ENCODE assay signal across 19 cellular contexts in genomic region chr2:100692381-100692780, GRCh38.
A peak's percentile ranks its signal among the peaks of the same experiment; 100 is the strongest.
DNase-seq lines count a peak whose midpoint lies in the region; ATAC-seq, FAIRE-seq and TF ChIP-seq lines count a peak whose summit lies in the region.
"Had no signal": no experiment of that assay in that cellular context is flagged by ENCODE, and none has a peak within 500 bp of the region (broad histone marks: within the 10 kb centered on the region; RNA-seq: fewer than 3 reads in every experiment).

No MANE protein-coding gene starts in this region.

- dilution Hi-C loops in mammary epithelial cell (cut with HindIII; ENCODE audit: low sequenced_read_pairs): no loop called here

- H3K9ac ChIP-seq in mammary epithelial cell (ENCODE audit: insufficient read depth, low read length): no peak overlapping the region

- no peak overlapping the region for H3K4me2 ChIP-seq in mammary epithelial cell (ENCODE audit: insufficient read depth, low read depth, low read length)
- H3K4me2 ChIP-seq: A549 had no signal

- H3K9me3 ChIP-seq in mammary epithelial cell (replicated peaks; ENCODE audit: insufficient read depth, low read length) (no peaks in the 10 kb centered on the region), breast epithelium (peaks cover 8 to 28% of the 10 kb centered on the region in 2 donors), esophagus muscularis mucosa (peaks cover 0 to 22% (median 14%) of the 10 kb centered on the region in 4 donors), small intestine (ENCODE audit: control insufficient read depth, low read depth) (no peaks in the 10 kb centered on the region)

- H4K20me1 ChIP-seq in mammary epithelial cell (ENCODE audit: insufficient read depth, low read length): no peaks in the 10 kb centered on the region

- no peaks in the 10 kb centered on the region for H3K36me3 ChIP-seq in mammary epithelial cell (ENCODE audit: insufficient read depth, low read length)
- H3K36me3 ChIP-seq in breast epithelium: no peaks in the 10 kb centered on the region
- no peaks in the 10 kb centered on the region for H3K36me3 ChIP-seq in esophagus muscularis mucosa
- H3K36me3 ChIP-seq in small intestine (ENCODE audit: control insufficient read depth in 2 of 2, insufficient read depth in 2 of 2, low read length in 2 of 2): no peaks in the 10 kb centered on the region
- H3K36me3 ChIP-seq in H7 (replicated peaks; ENCODE audit: control insufficient read depth, insufficient read depth, low read length): no peaks in the 10 kb centered on the region

- DNase-seq in mammary epithelial cell (peak; percentile 1), breast epithelium (ENCODE audit: low spot score in 2 of 2) (no peak), esophagus muscularis mucosa (ENCODE audit: extremely low spot score) (peak; percentile 19), small intestine (peak; percentile 4), H7 (no peak), posterior vena cava (ENCODE audit: low spot score) (no peak), DMS53 treated with DMSO at 0.1 percent for 48 hours (lab: John Stamatoyannopoulos, UW; ENCODE audit: unreplicated experiment) (no peak)
- DNase-seq: CD8-positive, alpha-beta T cell; COR-L47; DMS153; DND-41; GF-D8; IMR-90 had no signal

- in situ Hi-C loops in mammary epithelial cell (cut with MboI; ENCODE audit: low sequenced_read_pairs in 2 of 2): no loop called here

- CTCF ChIA-PET in mammary epithelial cell (lab: Charles Lee; ENCODE audit: low non-redundant PET): no interaction called here

- no TSS peak for BruUV-seq in mammary epithelial cell (replicated peaks; lab: Mats Ljungman, UMichigan)

- H3K27me3 ChIP-seq in mammary epithelial cell (ENCODE audit: insufficient read depth, low read length) (no peaks in the 10 kb centered on the region), breast epithelium (no peaks in the 10 kb centered on the region), esophagus muscularis mucosa (no peaks in the 10 kb centered on the region), small intestine (ENCODE audit: control insufficient read depth in 2 of 2, insufficient read depth in 2 of 2, low read length in 2 of 2) (no peaks in the 10 kb centered on the region), H7 (ENCODE audit: control insufficient read depth, insufficient read depth, low read length) (no peaks in the 10 kb centered on the region)

- H3K27ac Mint-ChIP-seq in activated T-helper 17 cell treated with anti-CD3 and anti-CD28 coated beads, Interleukin-2, amount 50 U/mL, for 72 hours: no peak overlapping the region
- H3K27ac Mint-ChIP-seq: CD14-positive monocyte; CD8-positive, alpha-beta T cell had no signal

- intact Hi-C loops in mammary epithelial cell (cut with micrococcal nuclease): no loop called here
- intact Hi-C loops in breast epithelium (cut with DNase I; ENCODE audit: low total_unique reads): no loop called here
- intact Hi-C loops in esophagus muscularis mucosa (cut with DNase I): no loop called here
- intact Hi-C loops in posterior vena cava (cut with DNase I): no loop called here

- no peaks in the 10 kb centered on the region for H3K36me3 Mint-ChIP-seq in activated T-helper 17 cell treated with anti-CD3 and anti-CD28 coated beads, Interleukin-2, amount 50 U/mL, for 72 hours (ENCODE audit: low read depth)
- H3K36me3 Mint-ChIP-seq: CD14-positive monocyte had no signal

- TF ChIP-seq CTCF in mammary epithelial cell (conservative IDR thresholded peaks at IDR 0.05 in 1 of 2, IDR thresholded peaks at IDR 0.05 in 1 of 2; ENCODE audit: extremely low read depth in 1 of 2, insufficient read depth in 1 of 2, low read depth in 1 of 2, low read length in 2 of 2) (no peak), breast epithelium (IDR thresholded peaks at IDR 0.05) (no peak), esophagus muscularis mucosa (IDR thresholded peaks at IDR 0.05) (no peak)

- peaks cover 18% of the 10 kb centered on the region for H3K9me3 Mint-ChIP-seq in activated T-helper 17 cell treated with anti-CD3 and anti-CD28 coated beads, Interleukin-2, amount 50 U/mL, for 72 hours

- no peak for FAIRE-seq in small intestine (lab: Jason Lieb, UNC)
- FAIRE-seq: A549, D721Med, GM19239 had no signal

- H3K79me2 ChIP-seq in mammary epithelial cell (ENCODE audit: insufficient read depth, low read length): no peaks in the 10 kb centered on the region

- H2AFZ ChIP-seq in mammary epithelial cell (ENCODE audit: low read depth, low read length): no peak overlapping the region

- H3K4me1 ChIP-seq in mammary epithelial cell (ENCODE audit: insufficient read depth, low read length) (peaks cover 3% of the 10 kb centered on the region), breast epithelium (no peaks in the 10 kb centered on the region), esophagus muscularis mucosa (no peaks in the 10 kb centered on the region), small intestine (ENCODE audit: control insufficient read depth in 2 of 2, insufficient read depth in 1 of 2, low read depth in 1 of 2, low read length in 1 of 2) (no peaks in the 10 kb centered on the region)
- H3K4me1 ChIP-seq: A549 had no signal

- no peak overlapping the region for H3K4me3 ChIP-seq in mammary epithelial cell (replicated peaks in 1 of 3; ENCODE audit: insufficient read depth in 1 of 3, low read depth in 2 of 3, low read length in 3 of 3)
- no peak overlapping the region for H3K4me3 ChIP-seq in breast epithelium
- H3K4me3 ChIP-seq in esophagus muscularis mucosa: no peak overlapping the region
- no peak overlapping the region for H3K4me3 ChIP-seq in small intestine (ENCODE audit: low read depth in 1 of 2, low read length in 2 of 2)
- H3K4me3 ChIP-seq in H7 (ENCODE audit: insufficient read depth, low read depth, low read length): no peak overlapping the region
- H3K4me3 ChIP-seq: A549 had no signal

- H3K27ac ChIP-seq in mammary epithelial cell (ENCODE audit: insufficient read depth, low read depth, low read length) (no peak overlapping the region), breast epithelium (no peak overlapping the region), esophagus muscularis mucosa (replicated peaks in 1 of 4) (no peak overlapping the region), small intestine (ENCODE audit: low read depth in 1 of 2, low read length in 1 of 2) (no peak overlapping the region)
- H3K27ac ChIP-seq: A549 had no signal

- TF ChIP-seq EP300 in esophagus muscularis mucosa (IDR thresholded peaks at IDR 0.05): no peak

- TF ChIP-seq POLR2A in breast epithelium (IDR thresholded peaks at IDR 0.05): no peak
- no peak for TF ChIP-seq POLR2A in esophagus muscularis mucosa (IDR thresholded peaks at IDR 0.05; ENCODE audit: low read depth)

- WGBS in mammary epithelial cell (ENCODE audit: low coverage, missing lambda C conversion rate): 95% methylated on average over 5 of the region's 5 CpGs
- WGBS in esophagus muscularis mucosa: 94% methylated on average over 5 of the region's 5 CpGs
- WGBS in small intestine, 3 donors: 83 to 97% (median 94%) methylated on average over 5 of the region's 5 CpGs

- H3K4me3 Mint-ChIP-seq in activated T-helper 17 cell treated with anti-CD3 and anti-CD28 coated beads, Interleukin-2, amount 50 U/mL, for 72 hours: no peak overlapping the region
- H3K4me3 Mint-ChIP-seq: CD14-positive monocyte; CD8-positive, alpha-beta T cell had no signal

- peaks cover 3% of the 10 kb centered on the region for H3K27me3 Mint-ChIP-seq in activated T-helper 17 cell treated with anti-CD3 and anti-CD28 coated beads, Interleukin-2, amount 50 U/mL, for 72 hours

- no peaks in the 10 kb centered on the region for H3K4me1 Mint-ChIP-seq in activated T-helper 17 cell treated with anti-CD3 and anti-CD28 coated beads, Interleukin-2, amount 50 U/mL, for 72 hours
- H3K4me1 Mint-ChIP-seq: CD14-positive monocyte had no signal

- peak; percentile 45 for ATAC-seq in activated T-helper 17 cell treated with anti-CD3 and anti-CD28 coated beads, Interleukin-2, amount 50 U/mL, for 72 hours (replicated peaks)
- ATAC-seq: A549; CD8-positive, alpha-beta T cell; HCT116 had no signal

Comparison
In these comparisons a context has a peak if more than half of its experiments do, and no peak if none do; other contexts are left out.
1. DNase-seq: peak in mammary epithelial cell (single experiment), esophagus muscularis mucosa (single experiment) and small intestine (single experiment); none in breast epithelium (0 of 2), H7 (single experiment), posterior vena cava (single experiment) and DMS53 treated with DMSO at 0.1 percent for 48 hours (single experiment).